In genomic region chr13:60396783-60397692, GRCh38 we compare ENCODE assay signal across 8 cellular contexts. TPM values are rescaled to one million over a fixed set of nuclear protein-coding genes. Genes with fewer than 3 reads are reported as not detected.
A peak's percentile ranks its signal among the peaks of the same experiment; 100 is the strongest.
DNase-seq lines count a peak whose midpoint lies in the region; ATAC-seq, FAIRE-seq and TF ChIP-seq lines count a peak whose summit lies in the region.

Gene TDRD3 (plus strand): TSS chr13:60397220. CDS start chr13:60397365, 145 bp downstream.

- no peaks in the 10 kb centered on the region for H3K36me3 ChIP-seq in kidney (ENCODE audit: control insufficient read depth in 1 of 2, insufficient read depth in 2 of 2, low read length in 2 of 2)

- intact Hi-C loops in kidney (cut with DNase I): no loop called here

- DNase-seq in AML-193 (lab: John Stamatoyannopoulos, UW): peak; percentile 79 to 83
- DNase-seq in NCI-H345 treated with DMSO at 0.1 percent for 48 hours (lab: John Stamatoyannopoulos, UW; ENCODE audit: unreplicated experiment): peak; percentile 77
- DNase-seq in activated CD4-positive, CD25-positive, alpha-beta regulatory T cell treated with anti-CD3 and anti-CD28 coated beads, Interleukin-2, amount 50 U/mL, for 72 hours: peak; percentile 81
- DNase-seq in cerebellar cortex (ENCODE audit: low spot score): peak; percentile 89
- peak; percentile 94 for DNase-seq in kidney
- DNase-seq in stimulated activated CD4-positive, alpha-beta T cell treated with anti-CD3 and anti-CD28 coated beads, Interleukin-15, amount 100 ng/mL, for 24 hours: peak; percentile 83

- peak within 1 kb of the TSS; percentile 97 to 98 for H3K27ac ChIP-seq in kidney (ENCODE audit: low read depth in 2 of 2, low read length in 2 of 2)

- H3K9me3 ChIP-seq in kidney (ENCODE audit: control insufficient read depth in 1 of 2, low read length in 2 of 2): no peaks in the 10 kb centered on the region

- peak within 1 kb of the TSS; percentile 97 to 99 for H3K9ac ChIP-seq in kidney (ENCODE audit: low read length in 2 of 2)

- peak; percentile 37 for TF ChIP-seq CTCF in kidney (IDR thresholded peaks at IDR 0.05; ENCODE audit: borderline replicate concordance, extremely low read depth, insufficient read depth)

- H3K4me1 ChIP-seq in kidney (ENCODE audit: control insufficient read depth in 1 of 2, insufficient read depth in 1 of 2, low read depth in 1 of 2, low read length in 2 of 2): peaks cover 7 to 10% of the 10 kb centered on the region in 2 donors

- peak; percentile 65 for ATAC-seq in GM19023 (IDR thresholded peaks at IDR 0.05; ENCODE audit: unreplicated experiment)
- ATAC-seq in HG03196 (IDR thresholded peaks at IDR 0.05; ENCODE audit: unreplicated experiment): peak; percentile 68

- no peak for FAIRE-seq in kidney (lab: Jason Lieb, UNC)

- peak within 1 kb of the TSS; percentile 95 to 97 for H3K4me3 ChIP-seq in kidney (ENCODE audit: low read length in 2 of 2)

RNA-seq across cellular contexts. Expression of gene TDRD3, which starts in this region (rescaled TPM):
- total RNA-seq in kidney: 42.2 TPM
- 14.9 TPM for polyA plus RNA-seq in kidney (ENCODE audit: insufficient read depth, low read depth, low replicate concordance)

Comparison
In these comparisons a context has a peak if more than half of its experiments do, and no peak if none do; other contexts are left out.
1. Peak in every context shown above with its lines: DNase-seq, ATAC-seq, H3K4me3 ChIP-seq and H3K27ac ChIP-seq.